14 cellular contexts compared by ENCODE assay signal in genomic region chr12:3061129-3061857, GRCh38. TPM values are rescaled to one million over a fixed set of nuclear protein-coding genes. Genes with fewer than 3 reads are reported as not detected.
DNase-seq lines count a peak whose midpoint lies in the region; ATAC-seq and TF ChIP-seq lines count a peak whose summit lies in the region.
"Had no signal": no experiment of that assay in that cellular context is flagged by ENCODE, and none has a peak within 500 bp of the region (broad histone marks: within the 10 kb centered on the region; RNA-seq: fewer than 3 reads in every experiment).

No MANE protein-coding gene starts in this region.

- no peak overlapping the region for H3K4me2 ChIP-seq in fibroblast of lung (ENCODE audit: extremely low read depth, insufficient read depth, low read length)
- peak overlapping the region; percentile 64 for H3K4me2 ChIP-seq in smooth muscle cell

- H3K36me3 ChIP-seq in adipocyte (ENCODE audit: control insufficient read depth, insufficient read depth, low read length, severe bottlenecking) (no peaks in the 10 kb centered on the region), fibroblast of lung (ENCODE audit: control insufficient read depth, insufficient read depth, low read length) (no peaks in the 10 kb centered on the region), smooth muscle cell (ENCODE audit: low read depth) (no peaks in the 10 kb centered on the region)

- H3K4me1 ChIP-seq in adipocyte (ENCODE audit: control insufficient read depth, insufficient read depth, low read length) = peaks cover 10% of the 10 kb centered on the region
- no peaks in the 10 kb centered on the region for H3K4me1 ChIP-seq in fibroblast of lung (ENCODE audit: control insufficient read depth, extremely low read depth, insufficient read depth, low read length)
- H3K4me1 ChIP-seq in smooth muscle cell (ENCODE audit: low read depth) = no peaks in the 10 kb centered on the region

- no peaks in the 10 kb centered on the region for H3K9me3 Mint-ChIP-seq in activated CD4-positive, alpha-beta T cell treated with anti-CD3 and anti-CD28 coated beads, Interleukin-2, amount 10 ng/mL, durations not matched to agents 24 days and 14 days

- H4K20me1 ChIP-seq in fibroblast of lung (ENCODE audit: control insufficient read depth, extremely low read depth, insufficient read depth, low read length) (no peaks in the 10 kb centered on the region), smooth muscle cell (ENCODE audit: low read depth) (no peaks in the 10 kb centered on the region)

- intact Hi-C loops in activated CD4-positive, alpha-beta T cell treated with anti-CD3 and anti-CD28 coated beads, Interleukin-2, amount 10 ng/mL, durations not matched to agents 24 days and 14 days (cut with micrococcal nuclease) = no loop called here

- 19% methylated on average over 6 of the region's 6 CpGs for WGBS in smooth muscle cell (ENCODE audit: low lambda C conversion rate)

- H3K9me3 ChIP-seq in adipocyte (ENCODE audit: control insufficient read depth, low read length) (peaks cover 6% of the 10 kb centered on the region), fibroblast of lung (ENCODE audit: control insufficient read depth, insufficient read depth, low read depth, low read length) (no peaks in the 10 kb centered on the region), smooth muscle cell (replicated peaks; ENCODE audit: low read depth) (no peaks in the 10 kb centered on the region)

- no peaks in the 10 kb centered on the region for H3K79me2 ChIP-seq in fibroblast of lung (ENCODE audit: control insufficient read depth, insufficient read depth, low read length)
- H3K79me2 ChIP-seq in smooth muscle cell (ENCODE audit: low read depth) = no peaks in the 10 kb centered on the region

- H2AFZ ChIP-seq in fibroblast of lung (ENCODE audit: low read length) (no peak overlapping the region), smooth muscle cell (ENCODE audit: low read depth) (no peak overlapping the region)

- no peak overlapping the region for H3K9ac ChIP-seq in adipocyte (ENCODE audit: low read length)
- no peak overlapping the region for H3K9ac ChIP-seq in fibroblast of lung (ENCODE audit: insufficient read depth, low read length)
- H3K9ac ChIP-seq in smooth muscle cell (ENCODE audit: low read depth) = no peak overlapping the region

- H3K4me3 ChIP-seq in adipocyte (ENCODE audit: low read length) (no peak overlapping the region), fibroblast of lung (replicated peaks in 1 of 4; ENCODE audit: control extremely low read depth in 1 of 4, insufficient read depth in 1 of 4, low read depth in 3 of 4, low read length in 4 of 4) (no peak overlapping the region), smooth muscle cell (no peak overlapping the region)

- H3K27me3 ChIP-seq in adipocyte (replicated peaks; ENCODE audit: control insufficient read depth, insufficient read depth, low read length) (no peaks in the 10 kb centered on the region), fibroblast of lung (ENCODE audit: control insufficient read depth, insufficient read depth, low read length) (peaks cover 6% of the 10 kb centered on the region), smooth muscle cell (ENCODE audit: low read depth) (no peaks in the 10 kb centered on the region)

- no peak for TF ChIP-seq CTCF in fibroblast of lung (conservative IDR thresholded peaks at IDR 0.05 in 1 of 2, IDR thresholded peaks at IDR 0.05 in 1 of 2; ENCODE audit: low read depth in 1 of 2, low read length in 2 of 2)
- TF ChIP-seq CTCF in smooth muscle cell (IDR thresholded peaks at IDR 0.05; ENCODE audit: borderline replicate concordance, insufficient read depth, poor library complexity, severe bottlenecking) = no peak

- H3F3A ChIP-seq in smooth muscle cell (ENCODE audit: low read depth) = peaks cover 8% of the 10 kb centered on the region

- H3K36me3 Mint-ChIP-seq in activated CD4-positive, alpha-beta T cell treated with anti-CD3 and anti-CD28 coated beads, Interleukin-2, amount 10 ng/mL, durations not matched to agents 24 days and 14 days (ENCODE audit: low read depth) = no peaks in the 10 kb centered on the region
- H3K36me3 Mint-ChIP-seq: CD8-positive, alpha-beta T cell; stimulated activated naive B cell treated with anti-CD40 and anti-IgM and Interleukin-4, amounts not matched to agents 10 μg/mL and 1 μg/mL and 100 μg/mL, for 72 hours had no signal

- no peak overlapping the region for H3K27ac ChIP-seq in fibroblast of lung (ENCODE audit: insufficient read depth, low read length)
- H3K27ac ChIP-seq in smooth muscle cell (ENCODE audit: low read depth) = no peak overlapping the region

- H3K27ac Mint-ChIP-seq in activated CD4-positive, alpha-beta T cell treated with anti-CD3 and anti-CD28 coated beads, Interleukin-2, amount 10 ng/mL, durations not matched to agents 24 days and 14 days = no peak overlapping the region
- H3K27ac Mint-ChIP-seq: CD8-positive, alpha-beta T cell; stimulated activated naive B cell treated with anti-CD40 and anti-IgM and Interleukin-4, amounts not matched to agents 10 μg/mL and 1 μg/mL and 100 μg/mL, for 72 hours had no signal

- no peak for ATAC-seq in HG03354 (IDR thresholded peaks at IDR 0.05; ENCODE audit: poor library complexity, severe bottlenecking, unreplicated experiment)
- ATAC-seq: activated CD4-positive, CD25-positive, alpha-beta regulatory T cell treated with anti-CD3 and anti-CD28 coated beads, Interleukin-2, amount 50 U/mL, for 24 hours; CD8-positive, alpha-beta T cell; stimulated activated naive B cell treated with anti-CD40 and anti-IgM and Interleukin-4, amounts not matched to agents 10 μg/mL and 1 μg/mL and 100 μg/mL, for 72 hours had no signal

- H3K27me3 Mint-ChIP-seq in activated CD4-positive, alpha-beta T cell treated with anti-CD3 and anti-CD28 coated beads, Interleukin-2, amount 10 ng/mL, durations not matched to agents 24 days and 14 days = peaks cover 34% of the 10 kb centered on the region

- DNase-seq in GM03348 (ENCODE audit: low spot score) (peak; percentile 80), adipocyte (ENCODE audit: low read depth) (peak; percentile 53), fibroblast of lung (ENCODE audit: low read depth in 2 of 2) (peak; percentile 20 to 55), smooth muscle cell (lab: John Stamatoyannopoulos, UW; ENCODE audit: unreplicated experiment) (no peak), Ammon's horn (ENCODE audit: low spot score) (no peak), GDM1 (lab: John Stamatoyannopoulos, UW) (no peak)
- DNase-seq in activated CD4-positive, alpha-beta T cell treated with anti-CD3 and anti-CD28 coated beads, Interleukin-2, amount 10 ng/mL, durations not matched to agents 24 days and 14 days = no peak
- DNase-seq: CD8-positive, alpha-beta T cell; head of caudate nucleus; naive B cell; stimulated activated CD4-positive, alpha-beta T cell treated with anti-CD3 and anti-CD28 coated beads, Interleukin-4, amount 100 ng/mL, for 4 hours; stimulated activated naive B cell treated with anti-CD40 and anti-IgM and Interleukin-4, amounts not matched to agents 10 μg/mL and 1 μg/mL and 100 μg/mL, for 72 hours had no signal

- peaks cover 3% of the 10 kb centered on the region for H3K4me1 Mint-ChIP-seq in activated CD4-positive, alpha-beta T cell treated with anti-CD3 and anti-CD28 coated beads, Interleukin-2, amount 10 ng/mL, durations not matched to agents 24 days and 14 days
- H3K4me1 Mint-ChIP-seq: naive B cell; stimulated activated naive B cell treated with anti-CD40 and anti-IgM and Interleukin-4, amounts not matched to agents 10 μg/mL and 1 μg/mL and 100 μg/mL, for 72 hours had no signal

- H3K4me3 Mint-ChIP-seq in activated CD4-positive, alpha-beta T cell treated with anti-CD3 and anti-CD28 coated beads, Interleukin-2, amount 10 ng/mL, durations not matched to agents 24 days and 14 days = no peak overlapping the region
- H3K4me3 Mint-ChIP-seq: CD8-positive, alpha-beta T cell; stimulated activated naive B cell treated with anti-CD40 and anti-IgM and Interleukin-4, amounts not matched to agents 10 μg/mL and 1 μg/mL and 100 μg/mL, for 72 hours had no signal

RNA-seq across cellular contexts. Expression of gene TSPAN9, which starts 15.9 kb away (rescaled TPM):
- total RNA-seq in fibroblast of lung = 26.7 and 35.2 TPM in 2 replicates
- polyA plus RNA-seq in fibroblast of lung = 31.1 and 32.6 TPM in 2 replicates
- 25.6 and 30.4 TPM in 2 replicates for polyA plus RNA-seq in fibroblast of lung (2012)
- polyA minus RNA-seq in fibroblast of lung (ENCODE audit: low replicate concordance) = 35.5 and 64.8 TPM in 2 replicates
- 29.8 and 46.9 TPM in 2 replicates for total RNA-seq in smooth muscle cell
- 14.4 and 17.7 TPM in 2 replicates for polyA plus RNA-seq in smooth muscle cell
- total RNA-seq in activated CD4-positive, alpha-beta T cell treated with anti-CD3 and anti-CD28 coated beads, Interleukin-2, amount 10 ng/mL, durations not matched to agents 24 days and 14 days = 0.09 and 1.0 TPM in 2 replicates

Comparison
In these comparisons a context has a peak if more than half of its experiments do, and no peak if none do; other contexts are left out.
1. DNase-seq: peak in GM03348 (single experiment), adipocyte (single experiment) and fibroblast of lung (2 of 2); none in smooth muscle cell (single experiment), activated CD4-positive, alpha-beta T cell treated with anti-CD3 and anti-CD28 coated beads, Interleukin-2, amount 10 ng/mL, durations not matched to agents 24 days and 14 days (single experiment), Ammon's horn (single experiment) and GDM1 (single experiment).
2. RNA of gene TSPAN9, which starts 15.9 kb away (total RNA-seq): 26.7 to 35.2 TPM in fibroblast of lung and 29.8 to 46.9 TPM in smooth muscle cell; 0.09 to 1.0 TPM in activated CD4-positive, alpha-beta T cell treated with anti-CD3 and anti-CD28 coated beads, Interleukin-2, amount 10 ng/mL, durations not matched to agents 24 days and 14 days; every median in the first group is over 10 times any median in the second.